28 cellular contexts compared by ENCODE assay signal in the genomic region with DNA sequence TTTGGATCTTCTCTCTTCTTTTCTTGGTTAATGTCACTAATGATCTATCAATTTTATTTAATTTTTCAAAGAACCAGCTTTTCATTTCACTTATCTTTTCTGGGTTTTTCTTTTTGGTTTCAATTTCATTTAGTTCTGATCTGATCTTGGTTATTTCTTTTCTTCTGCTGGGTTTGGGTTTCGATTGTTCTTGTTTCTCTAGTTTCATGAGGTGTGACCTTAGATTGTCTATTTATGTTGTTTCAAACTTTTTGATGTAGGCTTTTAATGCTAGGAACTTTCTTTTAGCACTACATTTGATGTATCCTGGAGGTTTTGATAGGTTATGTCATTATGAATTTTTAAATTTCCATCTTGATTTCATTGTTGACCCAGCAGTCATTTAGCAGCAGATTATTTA.
"Had no signal": no experiment of that assay in that cellular context is flagged by ENCODE, and none has a peak within 500 bp of the region (broad histone marks: within the 10 kb centered on the region; RNA-seq: fewer than 3 reads in every experiment).

No MANE protein-coding gene starts in this region.

- H3K4me1 ChIP-seq: parathyroid adenoma, psoas muscle, right lobe of liver, sigmoid colon, suprapubic skin, testis, tibial artery, transverse colon, upper lobe of right lung, uterus had no signal

- H3K27ac ChIP-seq: neutrophil, ovary, parathyroid adenoma, psoas muscle, right lobe of liver, sigmoid colon, suprapubic skin, testis, tibial artery, transverse colon, upper lobe of right lung, uterus had no signal

- ATAC-seq: naive thymus-derived CD4-positive, alpha-beta T cell; natural killer cell; psoas muscle; right cardiac atrium; right lobe of liver; stimulated activated memory B cell treated with anti-CD40 and anti-IgM and Interleukin-4, amounts not matched to agents 10 μg/mL and 1 μg/mL and 100 μg/mL, for 72 hours; stimulated activated naive CD8-positive, alpha-beta T cell treated with anti-CD3 and anti-CD28 coated beads, Interleukin-15, amount 100 ng/mL, for 72 hours; stimulated activated naive CD8-positive, alpha-beta T cell treated with anti-CD3 and anti-CD28 coated beads, Interleukin-15, Interleukin-2, amounts not matched to agents 100 U/mL and 50 U/mL, for 24 hours; upper lobe of right lung had no signal

- H3K36me3 ChIP-seq: neutrophil, ovary, right lobe of liver, sigmoid colon, suprapubic skin, tibial artery, transverse colon, upper lobe of right lung, uterus had no signal

- H3K27me3 ChIP-seq: neutrophil, ovary, right lobe of liver, sigmoid colon, suprapubic skin, testis, tibial artery, transverse colon, upper lobe of right lung, uterus had no signal

- H3K9ac ChIP-seq: parathyroid adenoma had no signal

- H3K9me3 ChIP-seq: neutrophil, right lobe of liver, suprapubic skin, testis, tibial artery, transverse colon, upper lobe of right lung, uterus had no signal

- H3K79me2 ChIP-seq: parathyroid adenoma had no signal

- H3K4me3 ChIP-seq: ovary, psoas muscle, right lobe of liver, sigmoid colon, suprapubic skin, testis, tibial artery, transverse colon, upper lobe of right lung, uterus had no signal

- DNase-seq: naive thymus-derived CD4-positive, alpha-beta T cell; natural killer cell; nucleus accumbens; ovary; posterior cingulate gyrus; psoas muscle; right cardiac atrium; right lobe of liver; sigmoid colon; small intestine; stimulated activated CD4-positive, alpha-beta T cell treated with anti-CD3 and anti-CD28 coated beads, Interleukin-15, amount 100 ng/mL, for 24 hours; stimulated activated CD4-positive, alpha-beta T cell treated with anti-CD3 and anti-CD28 coated beads, Interleukin-2, amount 100 ng/mL, for 24 hours; stimulated activated CD4-positive, alpha-beta T cell treated with anti-CD3 and anti-CD28 coated beads, Interleukin-4, amount 100 ng/mL, for 1 hour; stimulated activated CD4-positive, alpha-beta T cell treated with anti-CD3 and anti-CD28 coated beads, Interleukin-4, amount 100 ng/mL, for 4 hours; stimulated activated CD8-positive, alpha-beta memory T cell treated with anti-CD3 and anti-CD28 coated beads, Interleukin-4, amount 100 ng/mL, for 48 hours; stimulated activated naive CD4-positive, alpha-beta T cell; stimulated activated naive CD8-positive, alpha-beta T cell treated with anti-CD3 and anti-CD28 coated beads, Interleukin-15, amount 100 ng/mL, for 72 hours; stimulated activated naive CD8-positive, alpha-beta T cell treated with anti-CD3 and anti-CD28 coated beads, Interleukin-15, Interleukin-2, amounts not matched to agents 100 U/mL and 50 U/mL, for 24 hours; substantia nigra; testis; tibial artery; transverse colon; upper lobe of right lung; uterus had no signal

- FAIRE-seq: small intestine had no signal

- H2AFZ ChIP-seq: parathyroid adenoma had no signal
